In genomic region chr5:73242741-73243140, GRCh38 we compare ENCODE assay signal across 17 cellular contexts.
DNase-seq lines count a peak whose midpoint lies in the region; ATAC-seq and TF ChIP-seq lines count a peak whose summit lies in the region.
"Had no signal": no experiment of that assay in that cellular context is flagged by ENCODE, and none has a peak within 500 bp of the region (broad histone marks: within the 10 kb centered on the region; RNA-seq: fewer than 3 reads in every experiment).

No MANE protein-coding gene starts in this region.

- no peaks in the 10 kb centered on the region for H3K9me2 ChIP-seq in HCT116 (ENCODE audit: insufficient read depth)
- H3K9me2 ChIP-seq in PC-3 (replicated peaks; ENCODE audit: low read length): no peaks in the 10 kb centered on the region

- no peak overlapping the region for H3K27ac ChIP-seq in HCT116 (ENCODE audit: low read depth, low read length)
- H3K27ac ChIP-seq in PC-3 (ENCODE audit: low read length): no peak overlapping the region
- no peak overlapping the region for H3K27ac ChIP-seq in mammary epithelial cell (ENCODE audit: insufficient read depth, low read depth, low read length)
- H3K27ac ChIP-seq in esophagus muscularis mucosa (replicated peaks in 1 of 4): no peak overlapping the region
- no peak overlapping the region for H3K27ac ChIP-seq in transverse colon
- H3K27ac ChIP-seq: BLaER1 had no signal

- H3F3A ChIP-seq in PC-3 (ENCODE audit: low read length, unreplicated experiment): no peaks in the 10 kb centered on the region

- intact Hi-C loops in HCT116 (cut with micrococcal nuclease) (no loop called here), PC-3 (cut with micrococcal nuclease) (no loop called here), mammary epithelial cell (cut with micrococcal nuclease) (no loop called here), esophagus muscularis mucosa (cut with DNase I) (no loop called here), transverse colon (cut with DNase I; ENCODE audit: low total_unique reads) (no loop called here)

- in situ Hi-C loops in mammary epithelial cell (cut with MboI; ENCODE audit: low sequenced_read_pairs in 2 of 2) (no loop called here), transverse colon (cut with MboI; ENCODE audit: low pct_ligation_motif_present in 1 of 4, low pct_unique_long_range_greater_than_20kb in 1 of 4, low sequenced_read_pairs in 3 of 4) (loop anchor here in 1 of 4 donors (25.0 kb wide), 1 partner anchor 195 kb away; the partner anchor contains the start of gene FOXD1)

- H3K9me3 ChIP-seq in HCT116 (ENCODE audit: control insufficient read depth in 1 of 2, insufficient read depth in 1 of 2, low read depth in 1 of 2, low read length in 2 of 2) (no peaks in the 10 kb centered on the region), PC-3 (ENCODE audit: low read length) (no peaks in the 10 kb centered on the region), mammary epithelial cell (replicated peaks; ENCODE audit: insufficient read depth, low read length) (no peaks in the 10 kb centered on the region), esophagus muscularis mucosa (no peaks in the 10 kb centered on the region), transverse colon (no peaks in the 10 kb centered on the region)
- H3K9me3 ChIP-seq: BLaER1 had no signal

- POLR2A ChIA-PET in HCT116 (lab: Charles Lee) (no interaction called here), PC-3 (lab: Charles Lee; ENCODE audit: unreplicated experiment) (no interaction called here)

- H3K4me2 ChIP-seq in HCT116 (ENCODE audit: low read length) (no peak overlapping the region), PC-3 (ENCODE audit: low read length) (no peak overlapping the region), mammary epithelial cell (ENCODE audit: insufficient read depth, low read depth, low read length) (no peak overlapping the region)
- H3K4me2 ChIP-seq: BLaER1, GM23338 had no signal

- ATAC-seq in HCT116: peak; percentile 25; the same call in 1 of the 2 replicates
- ATAC-seq in PC-3: no peak
- no peak for ATAC-seq in HG03280 (IDR thresholded peaks at IDR 0.05; ENCODE audit: unreplicated experiment)
- ATAC-seq in HG03025 (IDR thresholded peaks at IDR 0.05; ENCODE audit: low FRiP score, unreplicated experiment): no peak
- ATAC-seq: GM23338 had no signal

- RAD21 ChIA-PET in HCT116 (lab: Charles Lee; ENCODE audit: low non-redundant PET in 1 of 2, low total read pairs in 2 of 2, uncharacterized antibody in 2 of 2, unreplicated experiment in 2 of 2): interaction anchor here in 1 of 2 experiments (0.6 kb wide), 1 partner anchor 208 kb away, joined by 3 read pairs; no protein-coding TSS in a partner anchor

- dilution Hi-C loops in mammary epithelial cell (cut with HindIII; ENCODE audit: low sequenced_read_pairs): no loop called here

- TF ChIP-seq CTCF in HCT116 (IDR thresholded peaks at IDR 0.05 in 2 of 3, conservative IDR thresholded peaks at IDR 0.05 in 1 of 3; ENCODE audit: borderline replicate concordance in 1 of 3, insufficient read depth in 1 of 3, low read depth in 2 of 3, low read length in 2 of 3): no peak
- TF ChIP-seq CTCF in PC-3 (conservative IDR thresholded peaks at IDR 0.05; ENCODE audit: low read depth, low read length): no peak
- TF ChIP-seq CTCF in mammary epithelial cell (conservative IDR thresholded peaks at IDR 0.05 in 1 of 2, IDR thresholded peaks at IDR 0.05 in 1 of 2; ENCODE audit: extremely low read depth in 1 of 2, insufficient read depth in 1 of 2, low read depth in 1 of 2, low read length in 2 of 2): no peak
- TF ChIP-seq CTCF in esophagus muscularis mucosa (IDR thresholded peaks at IDR 0.05): no peak
- TF ChIP-seq CTCF in transverse colon (IDR thresholded peaks at IDR 0.05): no peak

- H3K27me3 ChIP-seq in HCT116 (ENCODE audit: insufficient read depth, low read length) (no peaks in the 10 kb centered on the region), PC-3 (ENCODE audit: low read length) (no peaks in the 10 kb centered on the region), mammary epithelial cell (ENCODE audit: insufficient read depth, low read length) (no peaks in the 10 kb centered on the region), esophagus muscularis mucosa (peaks cover 0 to 14% (median 0%) of the 10 kb centered on the region in 4 donors), transverse colon (peaks cover 92% of the 10 kb centered on the region)
- H3K27me3 ChIP-seq: BLaER1 had no signal

- DNase-seq in HCT116 (ENCODE audit: low read depth, low spot score): no peak
- DNase-seq in PC-3: peak; percentile 7
- DNase-seq in mammary epithelial cell: peak; percentile 10
- peak; percentile 31 for DNase-seq in esophagus muscularis mucosa (ENCODE audit: extremely low spot score)
- no peak for DNase-seq in stimulated activated CD4-positive, alpha-beta T cell treated with anti-CD3 and anti-CD28 coated beads, Interleukin-4, amount 100 ng/mL, for 1 hour
- no peak for DNase-seq in transverse colon
- DNase-seq: 8988T; CD4-positive, alpha-beta memory T cell; DMS153; DMS79; GF-D8; HCEC 1CT; HFFc6 had no signal

- H3K4me1 ChIP-seq in HCT116 (ENCODE audit: control insufficient read depth in 1 of 2, insufficient read depth in 2 of 2, low read length in 2 of 2) (no peaks in the 10 kb centered on the region), PC-3 (ENCODE audit: insufficient read depth, low read length) (no peaks in the 10 kb centered on the region), mammary epithelial cell (ENCODE audit: insufficient read depth, low read length) (no peaks in the 10 kb centered on the region), esophagus muscularis mucosa (no peaks in the 10 kb centered on the region), transverse colon (no peaks in the 10 kb centered on the region)
- H3K4me1 ChIP-seq: BLaER1 had no signal

- H2AFZ ChIP-seq in HCT116 (ENCODE audit: low read depth, low read length, poor library complexity, severe bottlenecking) (peak overlapping the region; percentile 77), PC-3 (ENCODE audit: low read length) (no peak overlapping the region), mammary epithelial cell (ENCODE audit: low read depth, low read length) (no peak overlapping the region)
- H2AFZ ChIP-seq: GM23338 had no signal

- CTCF ChIA-PET in HCT116 (lab: Charles Lee): interaction anchor here (0.9 to 2.2 kb wide), 2 partner anchors 24 to 27 kb away, joined by 3 to 7 read pairs; no protein-coding TSS in a partner anchor
- CTCF ChIA-PET in PC-3 (lab: Charles Lee): no interaction called here
- CTCF ChIA-PET in mammary epithelial cell (lab: Charles Lee; ENCODE audit: low non-redundant PET): interaction anchor here (0.5 kb wide), 1 partner anchor 13 kb away, joined by 4 read pairs; no protein-coding TSS in a partner anchor

- no peak for TF ChIP-seq POLR2A in HCT116 (IDR thresholded peaks at IDR 0.05; ENCODE audit: borderline replicate concordance, extremely low read depth, insufficient read depth, insufficient read length)
- no peak for TF ChIP-seq POLR2A in esophagus muscularis mucosa (IDR thresholded peaks at IDR 0.05; ENCODE audit: low read depth)
- TF ChIP-seq POLR2A in transverse colon (IDR thresholded peaks at IDR 0.05): no peak

- BruUV-seq in HCT116 (replicated peaks; lab: Mats Ljungman, UMichigan) (no TSS peak), PC-3 (replicated peaks; lab: Mats Ljungman, UMichigan) (no TSS peak), mammary epithelial cell (replicated peaks; lab: Mats Ljungman, UMichigan) (no TSS peak)

- H3K4me3 ChIP-seq in HCT116 (replicated peaks in 1 of 2; ENCODE audit: low read depth in 1 of 2, low read length in 2 of 2) (no peak overlapping the region), PC-3 (ENCODE audit: low read length) (no peak overlapping the region), mammary epithelial cell (replicated peaks in 1 of 3; ENCODE audit: insufficient read depth in 1 of 3, low read depth in 2 of 3, low read length in 3 of 3) (no peak overlapping the region), esophagus muscularis mucosa (no peak overlapping the region), transverse colon (no peak overlapping the region)
- H3K4me3 ChIP-seq: BLaER1, GM23338 had no signal

- WGBS in mammary epithelial cell (ENCODE audit: low coverage, missing lambda C conversion rate): 95% methylated on average over 3 of the region's 3 CpGs
- WGBS in esophagus muscularis mucosa: 84% methylated on average over 3 of the region's 3 CpGs
- WGBS in transverse colon (ENCODE audit: low coverage in 1 of 2), 2 donors: 68 to 86% methylated on average over 2 to 3 of the region's 3 CpGs

- H3K79me2 ChIP-seq in HCT116 (ENCODE audit: insufficient read depth, low read length) (no peaks in the 10 kb centered on the region), PC-3 (ENCODE audit: low read length) (no peaks in the 10 kb centered on the region), mammary epithelial cell (ENCODE audit: insufficient read depth, low read length) (no peaks in the 10 kb centered on the region)

- H3K9ac ChIP-seq in HCT116 (ENCODE audit: low read length) (no peak overlapping the region), PC-3 (ENCODE audit: low read length) (no peak overlapping the region), mammary epithelial cell (ENCODE audit: insufficient read depth, low read length) (no peak overlapping the region)
- H3K9ac ChIP-seq: BLaER1 had no signal

- H4K20me1 ChIP-seq in HCT116 (ENCODE audit: insufficient read depth) (no peaks in the 10 kb centered on the region), PC-3 (ENCODE audit: low read length) (no peaks in the 10 kb centered on the region), mammary epithelial cell (ENCODE audit: insufficient read depth, low read length) (no peaks in the 10 kb centered on the region)
- H4K20me1 ChIP-seq: BLaER1 had no signal

- TF ChIP-seq RAD21 in HCT116 (IDR thresholded peaks at IDR 0.05; ENCODE audit: low read depth): no peak

- TF ChIP-seq EP300 in esophagus muscularis mucosa (IDR thresholded peaks at IDR 0.05): no peak
- no peak for TF ChIP-seq EP300 in transverse colon (IDR thresholded peaks at IDR 0.05; ENCODE audit: low read depth)

- H3K36me3 ChIP-seq in HCT116 (ENCODE audit: control insufficient read depth in 1 of 2, insufficient read depth in 2 of 2, low read length in 2 of 2) (no peaks in the 10 kb centered on the region), PC-3 (ENCODE audit: low read depth, low read length) (no peaks in the 10 kb centered on the region), mammary epithelial cell (ENCODE audit: insufficient read depth, low read length) (no peaks in the 10 kb centered on the region), esophagus muscularis mucosa (no peaks in the 10 kb centered on the region), transverse colon (no peaks in the 10 kb centered on the region)
- H3K36me3 ChIP-seq: BLaER1 had no signal

TF ChIP-seq in HCT116, 20 proteins besides CTCF, POLR2A, EP300 and RAD21 (continues in another document):
- TF ChIP-seq TCF7L2 (IDR thresholded peaks at IDR 0.05; ENCODE audit: borderline replicate concordance, extremely low read depth, insufficient read depth, insufficient read length) (no peak), ELF1 (IDR thresholded peaks at IDR 0.05; ENCODE audit: borderline replicate concordance, low read depth) (no peak), EZH2phosphoT487 (IDR thresholded peaks at IDR 0.05; ENCODE audit: borderline replicate concordance) (no peak)
- TF ChIP-seq, protein P1, sequence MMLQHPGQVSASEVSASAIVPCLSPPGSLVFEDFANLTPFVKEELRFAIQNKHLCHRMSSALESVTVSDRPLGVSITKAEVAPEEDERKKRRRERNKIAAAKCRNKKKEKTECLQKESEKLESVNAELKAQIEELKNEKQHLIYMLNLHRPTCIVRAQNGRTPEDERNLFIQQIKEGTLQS (IDR thresholded peaks at IDR 0.05): no peak

Comparison
In these comparisons a context has a peak if more than half of its experiments do, and no peak if none do; other contexts are left out.
1. DNase-seq: peak in PC-3 (single experiment), mammary epithelial cell (single experiment) and esophagus muscularis mucosa (single experiment); none in HCT116 (single experiment), stimulated activated CD4-positive, alpha-beta T cell treated with anti-CD3 and anti-CD28 coated beads, Interleukin-4, amount 100 ng/mL, for 1 hour (single experiment) and transverse colon (single experiment).